In the genomic region with DNA sequence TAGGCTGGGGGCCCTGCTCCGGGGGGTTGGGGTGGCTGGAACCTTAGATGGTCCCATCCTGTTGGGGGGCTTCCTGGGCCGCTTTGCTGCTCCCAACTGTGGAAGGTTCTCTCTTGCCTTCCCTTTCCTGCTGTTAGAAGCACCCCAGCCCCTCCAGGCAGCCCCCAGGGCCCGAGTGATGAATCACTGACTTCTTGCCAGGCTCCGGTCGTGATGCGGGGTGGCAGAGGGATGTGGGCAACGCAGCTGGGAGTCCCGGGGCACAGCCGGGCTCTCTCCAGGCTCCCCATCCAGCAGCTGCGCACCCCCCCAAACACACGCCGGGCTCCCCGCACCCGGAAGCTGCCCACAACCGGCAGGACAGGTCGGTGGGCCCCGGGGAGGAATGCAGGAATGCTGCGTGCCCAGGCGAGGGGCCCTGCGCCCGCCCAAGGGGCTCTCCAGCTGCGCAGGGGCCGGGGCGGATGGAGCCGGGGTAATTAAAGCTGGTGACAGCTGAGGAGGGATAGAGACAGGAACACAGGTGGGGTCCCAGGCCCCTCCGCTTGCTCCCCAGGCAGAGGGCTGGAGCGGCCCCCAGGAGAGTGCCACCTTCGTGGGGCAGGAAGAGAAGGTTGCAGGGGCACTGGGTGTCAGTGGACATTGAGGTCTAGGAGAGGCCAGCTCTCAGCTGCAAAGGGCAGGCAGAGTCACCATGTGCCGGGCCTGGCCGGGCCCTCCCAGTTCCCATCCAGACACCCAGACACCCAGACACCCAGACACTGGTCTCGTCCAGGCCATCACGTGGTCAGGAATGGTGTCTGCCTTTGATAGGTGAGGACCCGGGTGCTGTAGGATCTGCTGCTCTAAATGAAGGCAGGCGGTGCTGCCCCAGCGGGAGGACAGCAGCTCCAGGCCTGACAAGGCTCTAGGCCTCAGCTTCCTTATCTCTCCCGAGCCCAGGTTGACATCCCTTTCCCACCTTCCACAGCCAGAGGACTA, we compare ENCODE assay signal across 9 cellular contexts. TPM values are rescaled to one million over a fixed set of nuclear protein-coding genes. Genes with fewer than 3 reads are reported as not detected.
DNase-seq lines count a peak whose midpoint lies in the region; ATAC-seq, FAIRE-seq and TF ChIP-seq lines count a peak whose summit lies in the region.
"Had no signal": no experiment of that assay in that cellular context is flagged by ENCODE, and none has a peak within 500 bp of the region (broad histone marks: within the 10 kb centered on the region; RNA-seq: fewer than 3 reads in every experiment).

No MANE protein-coding gene starts in this region.

- H3K27me3 Mint-ChIP-seq in stimulated activated naive CD8-positive, alpha-beta T cell treated with anti-CD3 and anti-CD28 coated beads, Interleukin-15, amount 100 ng/mL, for 72 hours: peaks cover 37% of the 10 kb centered on the region

- no peak overlapping the region for H3K4me3 Mint-ChIP-seq in stimulated activated naive CD8-positive, alpha-beta T cell treated with anti-CD3 and anti-CD28 coated beads, Interleukin-15, amount 100 ng/mL, for 72 hours
- H3K4me3 Mint-ChIP-seq: activated naive CD4-positive, alpha-beta T cell treated with anti-CD3 and anti-CD28 coated beads, Interleukin-2, amount 50 U/mL, for 24 hours had no signal

- H3K27me3 ChIP-seq in left ventricle myocardium inferior (ENCODE audit: low read depth): no peaks in the 10 kb centered on the region
- no peaks in the 10 kb centered on the region for H3K27me3 ChIP-seq in parathyroid adenoma (ENCODE audit: control insufficient read depth, insufficient read depth, low read length)

- H2AFZ ChIP-seq in parathyroid adenoma: peak overlapping the region; percentile 83

- H3K4me3 ChIP-seq in A549 (peak overlapping the region; percentile 48; the same call in 1 of the 3 replicates), left ventricle myocardium inferior (peak overlapping the region; percentile 62), parathyroid adenoma (ENCODE audit: low read depth, low read length) (peak overlapping the region; percentile 90)

- CTCF ChIA-PET in A549 (lab: Yijun Ruan, JAX): interaction anchor here (0.7 to 11.0 kb wide), 42 partner anchors 9 to 193 kb away, joined by 3 to 158 read pairs (median 6); partner anchors contain the start of genes BAHCC1 and SLC38A10

- TF ChIP-seq POLR2A in A549 (IDR thresholded peaks at IDR 0.05; ENCODE audit: low read length): no peak

- DNase-seq in A549 (ENCODE audit: low read depth in 1 of 2, low spot score in 1 of 2) (no peak), T1000 (lab: John Stamatoyannopoulos, UW) (peak; percentile 32), left ventricle myocardium inferior (no peak), NCI-H2107 treated with DMSO at 0.1 percent for 48 hours (lab: John Stamatoyannopoulos, UW; ENCODE audit: unreplicated experiment) (no peak), NCI-H1694 treated with DMSO at 0.1 percent for 48 hours (lab: John Stamatoyannopoulos, UW) (no peak)
- no peak for DNase-seq in stimulated activated naive CD8-positive, alpha-beta T cell treated with anti-CD3 and anti-CD28 coated beads, Interleukin-15, amount 100 ng/mL, for 72 hours

- no peak for FAIRE-seq in A549 (lab: Jason Lieb, UNC)

- WGBS in A549 (ENCODE audit: missing lambda C conversion rate): 90% methylated on average over 36 of the region's 36 CpGs

- intact Hi-C loops in left ventricle myocardium inferior (cut with micrococcal nuclease): no loop called here

- H3K4me1 Mint-ChIP-seq in stimulated activated naive CD8-positive, alpha-beta T cell treated with anti-CD3 and anti-CD28 coated beads, Interleukin-15, amount 100 ng/mL, for 72 hours: peaks cover 9% of the 10 kb centered on the region

- H3K9me3 ChIP-seq in A549 (no peaks in the 10 kb centered on the region), left ventricle myocardium inferior (replicated peaks) (no peaks in the 10 kb centered on the region), parathyroid adenoma (ENCODE audit: control insufficient read depth, low read length) (no peaks in the 10 kb centered on the region)

- H3K79me2 ChIP-seq in parathyroid adenoma: no peaks in the 10 kb centered on the region

- H3K4me1 ChIP-seq in A549 (peaks cover 35% of the 10 kb centered on the region), left ventricle myocardium inferior (peaks cover 26% of the 10 kb centered on the region), parathyroid adenoma (peaks cover 16% of the 10 kb centered on the region)

- TF ChIP-seq RAD21 in A549 (conservative IDR thresholded peaks at IDR 0.05 in 1 of 2, IDR thresholded peaks at IDR 0.05 in 1 of 2): no peak

- H3K36me3 ChIP-seq in left ventricle myocardium inferior (no peaks in the 10 kb centered on the region), parathyroid adenoma (ENCODE audit: control insufficient read depth, insufficient read depth, low read length) (no peaks in the 10 kb centered on the region)

- H3K4me2 ChIP-seq in A549 (peak overlapping the region; percentile 87), parathyroid adenoma (ENCODE audit: low read length) (peak overlapping the region; percentile 67)

- H3K9me3 Mint-ChIP-seq in stimulated activated naive CD8-positive, alpha-beta T cell treated with anti-CD3 and anti-CD28 coated beads, Interleukin-15, amount 100 ng/mL, for 72 hours: no peaks in the 10 kb centered on the region
- H3K9me3 Mint-ChIP-seq: activated naive CD4-positive, alpha-beta T cell treated with anti-CD3 and anti-CD28 coated beads, Interleukin-2, amount 50 U/mL, for 24 hours had no signal

- ATAC-seq in A549 (no peak), HG02759 (IDR thresholded peaks at IDR 0.05; ENCODE audit: unreplicated experiment) (no peak)
- ATAC-seq in stimulated activated naive CD8-positive, alpha-beta T cell treated with anti-CD3 and anti-CD28 coated beads, Interleukin-15, amount 100 ng/mL, for 72 hours: no peak

- POLR2A ChIA-PET in A549 (lab: Yijun Ruan, JAX): interaction anchor here (0.7 to 3.1 kb wide), 6 partner anchors 20 to 181 kb away, joined by 3 to 15 read pairs (median 4); partner anchors contain the start of gene BAHCC1

- no peak overlapping the region for H3K27ac Mint-ChIP-seq in stimulated activated naive CD8-positive, alpha-beta T cell treated with anti-CD3 and anti-CD28 coated beads, Interleukin-15, amount 100 ng/mL, for 72 hours
- H3K27ac Mint-ChIP-seq: activated naive CD4-positive, alpha-beta T cell treated with anti-CD3 and anti-CD28 coated beads, Interleukin-2, amount 50 U/mL, for 24 hours had no signal

- H3K27ac ChIP-seq in A549: peak overlapping the region; percentile 82 to 91
- H3K27ac ChIP-seq in left ventricle myocardium inferior (replicated peaks): peak overlapping the region; percentile 91
- H3K27ac ChIP-seq in parathyroid adenoma: peak overlapping the region; percentile 80

- H3K9ac ChIP-seq in parathyroid adenoma: no peak overlapping the region

- no peak for TF ChIP-seq CTCF in A549 (IDR thresholded peaks at IDR 0.05)
- no peak for TF ChIP-seq CTCF in left ventricle myocardium inferior (IDR thresholded peaks at IDR 0.05; ENCODE audit: borderline replicate concordance)
- no peak for TF ChIP-seq CTCF in parathyroid adenoma (IDR thresholded peaks at IDR 0.05)

- no peak for TF ChIP-seq EP300 in A549 (IDR thresholded peaks at IDR 0.05)

TF ChIP-seq in A549, 52 proteins besides CTCF, POLR2A, EP300 and RAD21 (continues in another document):
- no peak for TF ChIP-seq POLR2AphosphoS2 (conservative IDR thresholded peaks at IDR 0.05; ENCODE audit: low read length)
- no peak for TF ChIP-seq TP53 (CRISPR knock-in tag; IDR thresholded peaks at IDR 0.05)
- TF ChIP-seq MAFK (IDR thresholded peaks at IDR 0.05; ENCODE audit: partially characterized antibody): no peak
- no peak for TF ChIP-seq MYC (IDR thresholded peaks at IDR 0.05; ENCODE audit: borderline replicate concordance, low read length)
- no peak for TF ChIP-seq NFE2L2 (conservative IDR thresholded peaks at IDR 0.05; ENCODE audit: low read length)
- no peak for TF ChIP-seq HDAC2 (IDR thresholded peaks at IDR 0.05)
- no peak for TF ChIP-seq BCL3 (IDR thresholded peaks at IDR 0.05)
- no peak for TF ChIP-seq MAZ (IDR thresholded peaks at IDR 0.05; ENCODE audit: borderline replicate concordance, low read depth, low read length)
- TF ChIP-seq ZC3H11A (IDR thresholded peaks at IDR 0.05): no peak
- TF ChIP-seq, protein P1, sequence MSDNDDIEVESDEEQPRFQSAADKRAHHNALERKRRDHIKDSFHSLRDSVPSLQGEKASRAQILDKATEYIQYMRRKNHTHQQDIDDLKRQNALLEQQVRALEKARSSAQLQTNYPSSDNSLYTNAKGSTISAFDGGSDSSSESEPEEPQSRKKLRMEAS (IDR thresholded peaks at IDR 0.05): no peak
- TF ChIP-seq HOXA7 (CRISPR knock-in tag; IDR thresholded peaks at IDR 0.05): no peak
- no peak for TF ChIP-seq NR3C1 (IDR thresholded peaks at IDR 0.05)

RNA-seq across cellular contexts. Expression of gene SLC38A10, which starts 15.0 kb away (rescaled TPM):
- polyA plus RNA-seq in A549 (2011; rRNA removed) (35.8 and 49.3 TPM in 2 replicates), A549 (2017; fragmentation: RNase III; extraction: RNeasy Plus Mini Kit Qiagen cat#74134 plus additional on column Dnase treatment) (59.7 to 72.9 TPM (median 67.4 TPM) in 3 replicates)
- polyA plus RNA-seq in A549 (2012; cell fraction: cytosol; rRNA removed): 58.1 and 82.4 TPM in 2 replicates
- polyA plus RNA-seq in A549 (2012; cell fraction: nucleus; rRNA removed): 198 and 284 TPM in 2 replicates
- polyA minus RNA-seq in A549 (2011; rRNA and poly(A)+ RNA removed): 85.1 and 108 TPM in 2 replicates
- 50.1 TPM for total RNA-seq in left ventricle myocardium inferior
